Comparison of ENCODE assay signal across 12 cellular contexts in the genomic region with DNA sequence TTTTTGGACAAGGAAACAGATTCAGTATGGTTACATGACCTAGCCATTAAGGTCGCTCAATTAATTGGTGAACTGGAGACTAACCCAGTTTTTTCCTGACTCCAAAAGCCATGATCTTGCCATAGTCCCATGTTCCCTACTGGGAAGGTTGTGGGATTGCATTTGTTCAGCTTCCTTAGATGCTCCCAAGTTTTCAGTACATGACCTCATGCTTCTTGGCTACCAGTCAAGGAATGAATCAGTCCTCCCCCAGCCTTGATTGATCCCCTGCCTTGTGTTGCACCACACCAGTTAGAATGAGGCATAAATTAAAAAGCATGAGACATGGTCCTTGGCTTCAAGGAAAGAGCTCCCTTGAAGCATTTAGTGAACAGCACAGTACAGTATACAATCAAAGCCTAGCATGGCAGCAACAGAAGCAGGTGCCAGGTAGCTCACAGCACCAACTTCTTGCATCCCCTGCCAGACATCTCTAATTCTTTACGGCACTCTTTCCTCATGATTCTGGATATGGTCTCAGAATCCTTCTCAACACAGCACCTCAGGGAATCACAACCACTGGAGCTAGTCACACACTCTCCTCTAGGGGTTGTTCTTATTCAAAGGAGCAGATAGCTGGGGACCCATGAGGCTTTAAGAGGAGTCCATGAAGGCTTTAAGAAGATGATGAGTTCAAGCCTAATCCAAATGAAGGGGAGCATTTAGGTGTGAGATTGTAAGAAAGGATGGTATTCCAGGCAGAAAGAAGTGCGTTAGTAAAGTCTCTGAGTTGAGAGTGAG.
DNase-seq lines count a peak whose midpoint lies in the region; ATAC-seq and TF ChIP-seq lines count a peak whose summit lies in the region.
"Had no signal": no experiment of that assay in that cellular context is flagged by ENCODE, and none has a peak within 500 bp of the region (broad histone marks: within the 10 kb centered on the region; RNA-seq: fewer than 3 reads in every experiment).

No MANE protein-coding gene starts in this region.

- H3K27me3 ChIP-seq in body of pancreas (no peaks in the 10 kb centered on the region), left ventricle myocardium inferior (ENCODE audit: low read depth) (peaks cover 18% of the 10 kb centered on the region), thoracic aorta (replicated peaks; ENCODE audit: insufficient read depth) (no peaks in the 10 kb centered on the region)

- peak; percentile 88 for ATAC-seq in body of pancreas
- ATAC-seq in thoracic aorta (ENCODE audit: insufficient number of reproducible peaks, low FRiP score, low read depth), result peak; percentile 9
- no peak for ATAC-seq in activated CD4-positive, CD25-positive, alpha-beta regulatory T cell treated with anti-CD3 and anti-CD28 coated beads, Interleukin-2, amount 50 U/mL, for 24 hours
- ATAC-seq in HG03139 (IDR thresholded peaks at IDR 0.05; ENCODE audit: unreplicated experiment), result no peak
- ATAC-seq: stimulated activated memory B cell treated with anti-CD40 and anti-IgM and Interleukin-4, amounts not matched to agents 10 μg/mL and 1 μg/mL and 100 μg/mL, for 72 hours had no signal

- no peak for TF ChIP-seq POLR2A in body of pancreas (IDR thresholded peaks at IDR 0.05)

- intact Hi-C loops in body of pancreas (cut with DNase I) (no loop called here), left ventricle myocardium inferior (cut with micrococcal nuclease) (no loop called here)

- H3K36me3 ChIP-seq in body of pancreas (replicated peaks in 1 of 2; ENCODE audit: insufficient read depth in 1 of 2, low read depth in 2 of 2) (no peaks in the 10 kb centered on the region), left ventricle myocardium inferior (no peaks in the 10 kb centered on the region), thoracic aorta (no peaks in the 10 kb centered on the region)
- H3K36me3 ChIP-seq: spleen had no signal

- H3K27ac ChIP-seq in body of pancreas (no peak overlapping the region), left ventricle myocardium inferior (replicated peaks) (peak overlapping the region; percentile 19), thoracic aorta (no peak overlapping the region)
- H3K27ac ChIP-seq: spleen had no signal

- peaks cover 5% of the 10 kb centered on the region for H3K4me1 ChIP-seq in body of pancreas
- H3K4me1 ChIP-seq in left ventricle myocardium inferior, result peaks cover 10% of the 10 kb centered on the region
- H3K4me1 ChIP-seq in thoracic aorta (ENCODE audit: control insufficient read depth in 1 of 2, low read depth in 2 of 2), result peaks cover 0 to 3% of the 10 kb centered on the region in 2 donors
- H3K4me1 ChIP-seq: spleen had no signal

- no peak overlapping the region for H3K4me3 ChIP-seq in body of pancreas
- no peak overlapping the region for H3K4me3 ChIP-seq in left ventricle myocardium inferior
- no peak overlapping the region for H3K4me3 ChIP-seq in thoracic aorta
- H3K4me3 ChIP-seq: spleen had no signal

- WGBS in body of pancreas, 2 donors, result 80 to 83% methylated on average over 3 of the region's 3 CpGs

- DNase-seq in HPDE6-E6E7 (ENCODE audit: extremely low spot score) (peak; percentile 27), body of pancreas (peak; percentile 27 to 64 (median 38)), left ventricle myocardium inferior (no peak), thoracic aorta (ENCODE audit: low spot score) (peak; percentile 11), NCI-H2196 treated with DMSO at 0.1 percent for 48 hours (lab: John Stamatoyannopoulos, UW; ENCODE audit: unreplicated experiment) (no peak)
- DNase-seq: activated CD4-positive, CD25-positive, alpha-beta regulatory T cell treated with anti-CD3 and anti-CD28 coated beads, Interleukin-2, amount 50 U/mL, for 72 hours; activated naive CD4-positive, alpha-beta T cell treated with anti-CD3 and anti-CD28 coated beads for 36 hours; NCI-H1436; spleen had no signal

- H3K9me3 ChIP-seq in body of pancreas, result no peaks in the 10 kb centered on the region
- H3K9me3 ChIP-seq in left ventricle myocardium inferior (replicated peaks), result peaks cover 5% of the 10 kb centered on the region
- no peaks in the 10 kb centered on the region for H3K9me3 ChIP-seq in thoracic aorta
- H3K9me3 ChIP-seq: spleen had no signal

- no peak for TF ChIP-seq CTCF in body of pancreas (IDR thresholded peaks at IDR 0.05)
- no peak for TF ChIP-seq CTCF in left ventricle myocardium inferior (IDR thresholded peaks at IDR 0.05; ENCODE audit: borderline replicate concordance)
- no peak for TF ChIP-seq CTCF in thoracic aorta (IDR thresholded peaks at IDR 0.05)

Comparison
In these comparisons a context has a peak if more than half of its experiments do, and no peak if none do; other contexts are left out.
1. DNase-seq: peak in HPDE6-E6E7 (single experiment), body of pancreas (4 of 4) and thoracic aorta (single experiment); none in left ventricle myocardium inferior (single experiment) and NCI-H2196 treated with DMSO at 0.1 percent for 48 hours (single experiment).
2. ATAC-seq: peak in body of pancreas (single experiment) and thoracic aorta (single experiment); none in activated CD4-positive, CD25-positive, alpha-beta regulatory T cell treated with anti-CD3 and anti-CD28 coated beads, Interleukin-2, amount 50 U/mL, for 24 hours (0 of 2) and HG03139 (single experiment).